In genomic region chr9:104860280-104860679, GRCh38 we compare ENCODE assay signal across 13 cellular contexts.
DNase-seq lines count a peak whose midpoint lies in the region; ATAC-seq and TF ChIP-seq lines count a peak whose summit lies in the region.
"Had no signal": no experiment of that assay in that cellular context is flagged by ENCODE, and none has a peak within 500 bp of the region (broad histone marks: within the 10 kb centered on the region; RNA-seq: fewer than 3 reads in every experiment).

No MANE protein-coding gene starts in this region.

- intact Hi-C loops in IMR-90 (cut with micrococcal nuclease), result loop anchor here (5.0 to 10.0 kb wide), 2 partner anchors 135 to 202 kb away; no protein-coding TSS in a partner anchor
- intact Hi-C loops in gastrocnemius medialis (cut with DNase I; ENCODE audit: low total_unique reads), result no loop called here

- no peak overlapping the region for H3K18ac ChIP-seq in IMR-90 (ENCODE audit: low read depth, low read length)

- no peak overlapping the region for H2BK15ac ChIP-seq in IMR-90 (ENCODE audit: low read depth, low read length)

- BruUV-seq in IMR-90 (replicated peaks; lab: Mats Ljungman, UMichigan), result no TSS peak

- TF ChIP-seq CTCF in GM12865 (IDR thresholded peaks at IDR 0.05; ENCODE audit: insufficient read depth, low read depth, low read length, missing control alignments), result no peak
- no peak for TF ChIP-seq CTCF in IMR-90 (conservative IDR thresholded peaks at IDR 0.05; ENCODE audit: low read depth, low read length)
- no peak for TF ChIP-seq CTCF in gastrocnemius medialis (IDR thresholded peaks at IDR 0.05 in 4 of 5, conservative IDR thresholded peaks at IDR 0.05 in 1 of 5)

- no peak overlapping the region for H2BK120ac ChIP-seq in IMR-90 (ENCODE audit: low read depth, low read length)

- H3K9me3 ChIP-seq in IMR-90 (ENCODE audit: control insufficient read depth, insufficient read depth, low read length) (no peaks in the 10 kb centered on the region), adipocyte (ENCODE audit: control insufficient read depth, low read length) (no peaks in the 10 kb centered on the region), gastrocnemius medialis (no peaks in the 10 kb centered on the region)

- POLR2A ChIA-PET in IMR-90 (lab: Charles Lee; ENCODE audit: unreplicated experiment), result interaction anchor here (1.6 kb wide), 1 partner anchor 8 kb away, joined by 9 read pairs; no protein-coding TSS in a partner anchor

- no peak overlapping the region for H4K5ac ChIP-seq in IMR-90 (ENCODE audit: low read depth, low read length)

- in situ Hi-C loops in IMR-90 (cut with MboI; ENCODE audit: low sequenced_read_pairs), result loop anchor here (5.0 to 10.0 kb wide), 4 partner anchors 62 to 555 kb away; no protein-coding TSS in a partner anchor
- in situ Hi-C loops in gastrocnemius medialis (cut with MboI; ENCODE audit: low sequenced_read_pairs in 4 of 4), result loop anchor here (5.0 to 25.0 kb wide), 9 partner anchors 125 to 555 kb away; no protein-coding TSS in a partner anchor

- no peak overlapping the region for H4K91ac ChIP-seq in IMR-90 (ENCODE audit: insufficient read depth, low read depth, low read length)

- TF ChIP-seq RAD21 in IMR-90 (IDR thresholded peaks at IDR 0.05; ENCODE audit: low read length), result no peak

- H2BK20ac ChIP-seq in IMR-90 (ENCODE audit: low read depth, low read length), result no peak overlapping the region

- ATAC-seq in IMR-90 (ENCODE audit: low read depth), result no peak
- no peak for ATAC-seq in gastrocnemius medialis
- no peak for ATAC-seq in HG02588 (IDR thresholded peaks at IDR 0.05; ENCODE audit: unreplicated experiment)
- ATAC-seq: activated CD4-positive, alpha-beta T cell treated with anti-CD3 and anti-CD28 coated beads for 36 hours; left colon had no signal

- H3K4me1 ChIP-seq in IMR-90 (ENCODE audit: control insufficient read depth, insufficient read depth, low read length), result peaks cover 34% of the 10 kb centered on the region
- peaks cover 87% of the 10 kb centered on the region for H3K4me1 ChIP-seq in adipocyte (ENCODE audit: control insufficient read depth, insufficient read depth, low read length)
- peaks cover 30 to 34% of the 10 kb centered on the region in 2 donors for H3K4me1 ChIP-seq in gastrocnemius medialis

- H3K9ac ChIP-seq in IMR-90 (ENCODE audit: low read depth, low read length) (peak overlapping the region; percentile 14; the same call in 1 of the 2 replicates), adipocyte (ENCODE audit: low read length) (peak overlapping the region; percentile 57)

- H3K27me3 ChIP-seq in IMR-90 (ENCODE audit: control insufficient read depth, insufficient read depth, low read length) (no peaks in the 10 kb centered on the region), adipocyte (replicated peaks; ENCODE audit: control insufficient read depth, insufficient read depth, low read length) (no peaks in the 10 kb centered on the region), gastrocnemius medialis (no peaks in the 10 kb centered on the region)

- H3K14ac ChIP-seq in IMR-90 (replicated peaks; ENCODE audit: low read depth, low read length), result no peak overlapping the region

- no peak overlapping the region for H3K23ac ChIP-seq in IMR-90 (ENCODE audit: low read depth, low read length)

- no peak overlapping the region for H4K8ac ChIP-seq in IMR-90 (ENCODE audit: low read depth in 2 of 2, low read length in 2 of 2)

- CTCF ChIA-PET in IMR-90 (lab: Yijun Ruan, JAX), result interaction anchor here (0.6 to 1.0 kb wide), 4 partner anchors 43 to 1974 kb away, joined by 3 to 7 read pairs (median 4); no protein-coding TSS in a partner anchor

- H3K79me1 ChIP-seq in IMR-90 (ENCODE audit: low read depth in 1 of 2, low read length in 2 of 2), result peaks cover 0 to 46% of the 10 kb centered on the region in 2 experiments

- H3K4me2 ChIP-seq in IMR-90 (ENCODE audit: low read depth, low read length), result no peak overlapping the region

- TF ChIP-seq POLR2A in IMR-90 (IDR thresholded peaks at IDR 0.05; ENCODE audit: low read depth, low read length), result no peak
- TF ChIP-seq POLR2A in gastrocnemius medialis (IDR thresholded peaks at IDR 0.05), result no peak

- H3K36me3 ChIP-seq in IMR-90 (ENCODE audit: control insufficient read depth, insufficient read depth, low read length) (peaks cover 34% of the 10 kb centered on the region), adipocyte (ENCODE audit: control insufficient read depth, insufficient read depth, low read length, severe bottlenecking) (peaks cover 60% of the 10 kb centered on the region), gastrocnemius medialis (peaks cover 3 to 31% of the 10 kb centered on the region in 2 donors)

- H2AK9ac ChIP-seq in IMR-90 (replicated peaks; ENCODE audit: low read depth, low read length, poor library complexity), result no peak overlapping the region

- no peak overlapping the region for H2BK5ac ChIP-seq in IMR-90 (ENCODE audit: low read depth, low read length, poor library complexity, severe bottlenecking)

- WGBS in IMR-90 (ENCODE audit: extremely low coverage in 2 of 2, insufficient read length in 1 of 2), 2 experiments, result no CpG with 5 or more reads among the region's 2 CpGs

- H2AFZ ChIP-seq in IMR-90 (replicated peaks; ENCODE audit: low read length, poor library complexity), result no peak overlapping the region

- DNase-seq in GM12865 (ENCODE audit: low read depth) (peak; percentile 26), IMR-90 (peak; percentile 11), adipocyte (ENCODE audit: low read depth) (peak; percentile 89), gastrocnemius medialis (no peak)
- no peak for DNase-seq in stimulated activated CD8-positive, alpha-beta memory T cell treated with anti-CD3 and anti-CD28 coated beads, Interleukin-4, amount 100 ng/mL, for 48 hours
- DNase-seq in stimulated activated CD4-positive, alpha-beta T cell treated with anti-CD3 and anti-CD28 coated beads, Interleukin-12 subunit alpha, Interleukin-12 subunit beta, amount 100 ng/mL, for 4 hours, result no peak
- no peak for DNase-seq in stimulated activated CD4-positive, alpha-beta T cell treated with anti-CD3 and anti-CD28 coated beads, Interleukin-4, amount 100 ng/mL, for 1 hour
- DNase-seq: activated CD4-positive, alpha-beta T cell treated with anti-CD3 and anti-CD28 coated beads for 36 hours; Calu3; left colon; NCI-H2171 treated with DMSO at 0.1 percent for 48 hours; occipital lobe had no signal

- H4K20me1 ChIP-seq in IMR-90 (ENCODE audit: insufficient read depth, low read length), result peaks cover 28% of the 10 kb centered on the region

- H3K9me1 ChIP-seq in IMR-90 (ENCODE audit: insufficient read depth, low read length), result peaks cover 21% of the 10 kb centered on the region

- dilution Hi-C loops in IMR-90 (cut with HindIII; ENCODE audit: low sequenced_read_pairs, unreplicated experiment), result no loop called here

- H3K4ac ChIP-seq in IMR-90 (ENCODE audit: low read depth, low read length), result no peak overlapping the region

- H3K56ac ChIP-seq in IMR-90 (ENCODE audit: extremely low read depth, insufficient read depth, low read length), result no peak overlapping the region

- H2AK5ac ChIP-seq in IMR-90 (ENCODE audit: low read depth, low read length), result no peak overlapping the region

- H3K27ac ChIP-seq in IMR-90 (ENCODE audit: insufficient read depth, low read length) (peak overlapping the region; percentile 37; the same call in 1 of the 2 replicates), gastrocnemius medialis (peak overlapping the region in 3 of 4 donors; percentile 16 to 61 (median 26))

- H3K4me3 ChIP-seq in GM12865 (ENCODE audit: low read depth, low read length), result no peak overlapping the region
- H3K4me3 ChIP-seq in IMR-90 (ENCODE audit: insufficient read depth, low read depth, low read length), result no peak overlapping the region
- no peak overlapping the region for H3K4me3 ChIP-seq in adipocyte (ENCODE audit: low read length)
- H3K4me3 ChIP-seq in gastrocnemius medialis, result no peak overlapping the region

TF ChIP-seq in IMR-90, 13 proteins besides CTCF, POLR2A, EP300 and RAD21:
- TF ChIP-seq NFE2L2 (IDR thresholded peaks at IDR 0.05; ENCODE audit: low read depth, low read length), result no peak
- no peak for TF ChIP-seq RCOR1 (IDR thresholded peaks at IDR 0.05; ENCODE audit: insufficient replicate concordance, low read length)
- no peak for TF ChIP-seq MAZ (IDR thresholded peaks at IDR 0.05; ENCODE audit: borderline replicate concordance, low read depth, low read length)
- no peak for TF ChIP-seq CHD1 (IDR thresholded peaks at IDR 0.05; ENCODE audit: low read depth, low read length)
- TF ChIP-seq ELK1 (IDR thresholded peaks at IDR 0.05; ENCODE audit: borderline replicate concordance, low read depth, low read length), result no peak
- TF ChIP-seq USF2 (IDR thresholded peaks at IDR 0.05; ENCODE audit: low read depth, low read length), result no peak
- no peak for TF ChIP-seq MXI1 (IDR thresholded peaks at IDR 0.05; ENCODE audit: borderline replicate concordance, low read depth, low read length)
- TF ChIP-seq BHLHE40 (IDR thresholded peaks at IDR 0.05; ENCODE audit: low read depth, low read length), result no peak

Comparison
In these comparisons a context has a peak if more than half of its experiments do, and no peak if none do; other contexts are left out.
1. DNase-seq: peak in GM12865 (single experiment), IMR-90 (single experiment) and adipocyte (single experiment); none in gastrocnemius medialis (0 of 2), stimulated activated CD8-positive, alpha-beta memory T cell treated with anti-CD3 and anti-CD28 coated beads, Interleukin-4, amount 100 ng/mL, for 48 hours (single experiment), stimulated activated CD4-positive, alpha-beta T cell treated with anti-CD3 and anti-CD28 coated beads, Interleukin-12 subunit alpha, Interleukin-12 subunit beta, amount 100 ng/mL, for 4 hours (single experiment) and stimulated activated CD4-positive, alpha-beta T cell treated with anti-CD3 and anti-CD28 coated beads, Interleukin-4, amount 100 ng/mL, for 1 hour (single experiment).